In genomic region chr1:24325587-24326449, GRCh38 we compare ENCODE assay signal across 22 cellular contexts. TPM values are rescaled to one million over a fixed set of nuclear protein-coding genes. Genes with fewer than 3 reads are reported as not detected.
"Had no signal": no experiment of that assay in that cellular context is flagged by ENCODE, and none has a peak within 500 bp of the region (broad histone marks: within the 10 kb centered on the region; RNA-seq: fewer than 3 reads in every experiment).

No MANE protein-coding gene starts in this region.

- H3K36me3 Mint-ChIP-seq: activated CD4-positive, alpha-beta memory T cell treated with anti-CD3 and anti-CD28 coated beads for 36 hours; activated naive CD4-positive, alpha-beta T cell treated with anti-CD3 and anti-CD28 coated beads, Interleukin-2, amount 50 U/mL, for 24 hours; memory B cell; stimulated activated memory B cell treated with anti-CD40 and anti-IgM and Interleukin-4, amounts not matched to agents 10 μg/mL and 1 μg/mL and 100 μg/mL, for 72 hours had no signal

- H3K27ac Mint-ChIP-seq: activated CD4-positive, alpha-beta memory T cell treated with anti-CD3 and anti-CD28 coated beads for 36 hours; activated naive CD4-positive, alpha-beta T cell treated with anti-CD3 and anti-CD28 coated beads, Interleukin-2, amount 50 U/mL, for 24 hours; memory B cell; stimulated activated memory B cell treated with anti-CD40 and anti-IgM and Interleukin-4, amounts not matched to agents 10 μg/mL and 1 μg/mL and 100 μg/mL, for 72 hours; T-helper 1 cell treated with Interleukin-12 subunit alpha and Interleukin-12 subunit beta and Interleukin-4 antibody, amounts not matched to agents 30 μg/mL and 1 μg/mL, for 36 hours had no signal

- H3K27ac ChIP-seq: heart right ventricle, pancreas, psoas muscle, right atrium auricular region, thoracic aorta, upper lobe of right lung had no signal

- DNase-seq: activated CD4-positive, alpha-beta memory T cell treated with anti-CD3 and anti-CD28 coated beads for 36 hours; activated CD4-positive, alpha-beta T cell treated with anti-CD3 and anti-CD28 coated beads for 48 hours; activated effector memory CD4-positive, alpha-beta T cell treated with anti-CD3 and anti-CD28 coated beads, Interleukin-2, amount 50 U/mL, for 16 hours; effector memory CD4-positive, alpha-beta T cell; heart right ventricle; islet precursor cell; left cardiac atrium; nephron progenitor cell; pancreas; psoas muscle; stimulated activated CD4-positive, alpha-beta T cell treated with anti-CD3 and anti-CD28 coated beads, Interleukin-2, amount 100 ng/mL, for 24 hours; upper lobe of right lung had no signal

- H3K27me3 ChIP-seq: pancreas, right atrium auricular region had no signal

- H3K36me3 ChIP-seq: heart right ventricle, pancreas, right atrium auricular region, thoracic aorta, upper lobe of right lung had no signal

- H3K4me3 ChIP-seq: heart right ventricle, pancreas, psoas muscle, right atrium auricular region, thoracic aorta, upper lobe of right lung had no signal

- H3K9me3 Mint-ChIP-seq: activated CD4-positive, alpha-beta memory T cell treated with anti-CD3 and anti-CD28 coated beads for 36 hours; activated naive CD4-positive, alpha-beta T cell treated with anti-CD3 and anti-CD28 coated beads, Interleukin-2, amount 50 U/mL, for 24 hours; central memory CD8-positive, alpha-beta T cell; memory B cell; nephron progenitor cell; stimulated activated memory B cell treated with anti-CD40 and anti-IgM and Interleukin-4, amounts not matched to agents 10 μg/mL and 1 μg/mL and 100 μg/mL, for 72 hours; T-helper 1 cell treated with Interleukin-12 subunit alpha and Interleukin-12 subunit beta and Interleukin-4 antibody, amounts not matched to agents 30 μg/mL and 1 μg/mL, for 36 hours had no signal

- H3K4me3 Mint-ChIP-seq: activated CD4-positive, alpha-beta memory T cell treated with anti-CD3 and anti-CD28 coated beads for 36 hours; activated naive CD4-positive, alpha-beta T cell treated with anti-CD3 and anti-CD28 coated beads, Interleukin-2, amount 50 U/mL, for 24 hours; central memory CD8-positive, alpha-beta T cell; memory B cell; nephron progenitor cell; stimulated activated memory B cell treated with anti-CD40 and anti-IgM and Interleukin-4, amounts not matched to agents 10 μg/mL and 1 μg/mL and 100 μg/mL, for 72 hours; T-helper 1 cell treated with Interleukin-12 subunit alpha and Interleukin-12 subunit beta and Interleukin-4 antibody, amounts not matched to agents 30 μg/mL and 1 μg/mL, for 36 hours had no signal

- H3K4me1 ChIP-seq: pancreas, upper lobe of right lung had no signal

- H3K9me3 ChIP-seq: heart right ventricle, pancreas, psoas muscle, right atrium auricular region, thoracic aorta, upper lobe of right lung had no signal

- ATAC-seq: left cardiac atrium; pancreas; psoas muscle; stimulated activated memory B cell treated with anti-CD40 and anti-IgM and Interleukin-4, amounts not matched to agents 10 μg/mL and 1 μg/mL and 100 μg/mL, for 72 hours; upper lobe of right lung had no signal

RNA-seq across cellular contexts. Expression of gene GRHL3, which starts 6.7 kb away (rescaled TPM):
- total RNA-seq: activated CD4-positive, alpha-beta memory T cell treated with anti-CD3 and anti-CD28 coated beads for 36 hours; dermis microvascular lymphatic vessel endothelial cell; fibroblast of villous mesenchyme; heart right ventricle; skeletal muscle tissue had no signal
